1 cellular context compared by ENCODE assay signal in the genomic region with DNA sequence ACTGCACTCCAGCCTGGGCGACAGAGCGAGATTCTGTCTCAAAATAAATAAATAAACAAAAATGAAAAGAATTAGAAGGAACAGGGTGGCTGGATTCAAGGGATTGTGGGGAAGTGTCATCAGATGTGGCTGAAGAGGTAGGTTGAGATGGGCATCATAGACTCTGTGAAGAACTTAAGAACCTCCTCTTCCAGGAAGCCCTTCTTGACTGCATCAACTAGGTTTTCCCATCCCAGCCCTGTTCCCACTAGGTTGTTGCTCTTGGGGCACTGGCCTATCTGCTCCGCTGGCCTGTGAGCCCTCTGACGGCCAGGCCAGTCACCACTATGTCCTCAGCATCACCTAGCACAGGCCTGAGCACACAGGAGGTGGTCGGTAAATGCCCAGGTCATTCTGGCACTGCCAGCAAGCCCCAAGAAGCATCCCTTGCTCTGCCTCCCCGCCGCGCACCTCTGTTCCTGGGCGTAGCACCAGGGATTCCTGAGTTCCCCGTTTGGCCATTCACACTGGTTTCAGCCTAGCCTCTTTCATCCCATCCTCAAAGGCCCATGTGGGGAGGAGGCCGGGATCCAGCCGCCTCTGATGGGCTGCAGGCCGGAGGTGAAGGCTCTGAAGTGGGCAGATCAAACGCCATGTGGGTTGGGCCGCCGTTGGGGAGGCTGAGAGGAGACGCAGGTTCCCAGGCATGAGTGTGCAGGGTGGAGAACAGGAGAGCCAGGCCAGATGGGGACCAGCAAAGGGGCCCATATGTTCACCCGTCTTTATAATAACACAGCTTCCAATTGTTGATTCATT.
TF ChIP-seq lines count a peak whose summit lies in the region.

No MANE protein-coding gene starts in this region.

TF ChIP-seq in HepG2, 621 proteins besides CTCF, POLR2A, EP300 and RAD21 (continued from another document):
- TF ChIP-seq, protein P1, sequence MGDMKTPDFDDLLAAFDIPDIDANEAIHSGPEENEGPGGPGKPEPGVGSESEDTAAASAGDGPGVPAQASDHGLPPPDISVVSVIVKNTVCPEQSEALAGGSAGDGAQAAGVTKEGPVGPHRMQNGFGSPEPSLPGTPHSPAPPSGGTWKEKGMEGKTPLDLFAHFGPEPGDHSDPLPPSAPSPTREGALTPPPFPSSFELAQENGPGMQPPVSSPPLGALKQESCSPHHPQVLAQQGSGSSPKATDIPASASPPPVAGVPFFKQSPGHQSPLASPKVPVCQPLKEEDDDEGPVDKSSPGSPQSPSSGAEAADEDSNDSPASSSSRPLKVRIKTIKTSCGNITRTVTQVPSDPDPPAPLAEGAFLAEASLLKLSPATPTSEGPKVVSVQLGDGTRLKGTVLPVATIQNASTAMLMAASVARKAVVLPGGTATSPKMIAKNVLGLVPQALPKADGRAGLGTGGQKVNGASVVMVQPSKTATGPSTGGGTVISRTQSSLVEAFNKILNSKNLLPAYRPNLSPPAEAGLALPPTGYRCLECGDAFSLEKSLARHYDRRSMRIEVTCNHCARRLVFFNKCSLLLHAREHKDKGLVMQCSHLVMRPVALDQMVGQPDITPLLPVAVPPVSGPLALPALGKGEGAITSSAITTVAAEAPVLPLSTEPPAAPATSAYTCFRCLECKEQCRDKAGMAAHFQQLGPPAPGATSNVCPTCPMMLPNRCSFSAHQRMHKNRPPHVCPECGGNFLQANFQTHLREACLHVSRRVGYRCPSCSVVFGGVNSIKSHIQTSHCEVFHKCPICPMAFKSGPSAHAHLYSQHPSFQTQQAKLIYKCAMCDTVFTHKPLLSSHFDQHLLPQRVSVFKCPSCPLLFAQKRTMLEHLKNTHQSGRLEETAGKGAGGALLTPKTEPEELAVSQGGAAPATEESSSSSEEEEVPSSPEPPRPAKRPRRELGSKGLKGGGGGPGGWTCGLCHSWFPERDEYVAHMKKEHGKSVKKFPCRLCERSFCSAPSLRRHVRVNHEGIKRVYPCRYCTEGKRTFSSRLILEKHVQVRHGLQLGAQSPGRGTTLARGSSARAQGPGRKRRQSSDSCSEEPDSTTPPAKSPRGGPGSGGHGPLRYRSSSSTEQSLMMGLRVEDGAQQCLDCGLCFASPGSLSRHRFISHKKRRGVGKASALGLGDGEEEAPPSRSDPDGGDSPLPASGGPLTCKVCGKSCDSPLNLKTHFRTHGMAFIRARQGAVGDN (CRISPR knock-in tag; IDR thresholded peaks at IDR 0.05) = peak; percentile 42
- TF ChIP-seq NPAS2 (CRISPR knock-in tag; IDR thresholded peaks at IDR 0.05; ENCODE audit: borderline replicate concordance) = no peak
- peak; percentile 31; the same call in 1 of the 2 replicates for TF ChIP-seq TBX3 (IDR thresholded peaks at IDR 0.05; ENCODE audit: borderline replicate concordance)
- TF ChIP-seq POGZ (CRISPR knock-in tag; IDR thresholded peaks at IDR 0.05) = no peak
- no peak for TF ChIP-seq JUN (CRISPR knock-in tag; IDR thresholded peaks at IDR 0.05)
- TF ChIP-seq CHD4 (IDR thresholded peaks at IDR 0.05; ENCODE audit: borderline replicate concordance, low read length) = no peak
- TF ChIP-seq, protein P2, sequence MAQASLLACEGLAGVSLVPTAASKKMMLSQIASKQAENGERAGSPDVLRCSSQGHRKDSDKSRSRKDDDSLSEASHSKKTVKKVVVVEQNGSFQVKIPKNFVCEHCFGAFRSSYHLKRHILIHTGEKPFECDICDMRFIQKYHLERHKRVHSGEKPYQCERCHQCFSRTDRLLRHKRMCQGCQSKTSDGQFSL (CRISPR knock-in tag; IDR thresholded peaks at IDR 0.05) = no peak
- TF ChIP-seq ZNF652 (CRISPR knock-in tag; IDR thresholded peaks at IDR 0.05; ENCODE audit: borderline replicate concordance, low read depth) = no peak
- TF ChIP-seq, protein P3, sequence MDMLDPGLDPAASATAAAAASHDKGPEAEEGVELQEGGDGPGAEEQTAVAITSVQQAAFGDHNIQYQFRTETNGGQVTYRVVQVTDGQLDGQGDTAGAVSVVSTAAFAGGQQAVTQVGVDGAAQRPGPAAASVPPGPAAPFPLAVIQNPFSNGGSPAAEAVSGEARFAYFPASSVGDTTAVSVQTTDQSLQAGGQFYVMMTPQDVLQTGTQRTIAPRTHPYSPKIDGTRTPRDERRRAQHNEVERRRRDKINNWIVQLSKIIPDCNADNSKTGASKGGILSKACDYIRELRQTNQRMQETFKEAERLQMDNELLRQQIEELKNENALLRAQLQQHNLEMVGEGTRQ (IDR thresholded peaks at IDR 0.05; ENCODE audit: low read depth, low read length) = no peak
- TF ChIP-seq, protein P3 (CRISPR knock-in tag; IDR thresholded peaks at IDR 0.05; ENCODE audit: borderline replicate concordance) = no peak
- peak; percentile 61; the same call in 1 of the 2 replicates for TF ChIP-seq HNRNPL (IDR thresholded peaks at IDR 0.05; ENCODE audit: low read depth, low read length)
- TF ChIP-seq, protein P4, sequence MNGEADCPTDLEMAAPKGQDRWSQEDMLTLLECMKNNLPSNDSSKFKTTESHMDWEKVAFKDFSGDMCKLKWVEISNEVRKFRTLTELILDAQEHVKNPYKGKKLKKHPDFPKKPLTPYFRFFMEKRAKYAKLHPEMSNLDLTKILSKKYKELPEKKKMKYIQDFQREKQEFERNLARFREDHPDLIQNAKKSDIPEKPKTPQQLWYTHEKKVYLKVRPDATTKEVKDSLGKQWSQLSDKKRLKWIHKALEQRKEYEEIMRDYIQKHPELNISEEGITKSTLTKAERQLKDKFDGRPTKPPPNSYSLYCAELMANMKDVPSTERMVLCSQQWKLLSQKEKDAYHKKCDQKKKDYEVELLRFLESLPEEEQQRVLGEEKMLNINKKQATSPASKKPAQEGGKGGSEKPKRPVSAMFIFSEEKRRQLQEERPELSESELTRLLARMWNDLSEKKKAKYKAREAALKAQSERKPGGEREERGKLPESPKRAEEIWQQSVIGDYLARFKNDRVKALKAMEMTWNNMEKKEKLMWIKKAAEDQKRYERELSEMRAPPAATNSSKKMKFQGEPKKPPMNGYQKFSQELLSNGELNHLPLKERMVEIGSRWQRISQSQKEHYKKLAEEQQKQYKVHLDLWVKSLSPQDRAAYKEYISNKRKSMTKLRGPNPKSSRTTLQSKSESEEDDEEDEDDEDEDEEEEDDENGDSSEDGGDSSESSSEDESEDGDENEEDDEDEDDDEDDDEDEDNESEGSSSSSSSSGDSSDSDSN (CRISPR knock-in tag; IDR thresholded peaks at IDR 0.05) = peak; percentile 49
- no peak for TF ChIP-seq RBM39 (IDR thresholded peaks at IDR 0.05; ENCODE audit: low read depth, low read length, poor library complexity, severe bottlenecking)
- no peak for TF ChIP-seq ZNF253 (CRISPR knock-in tag; IDR thresholded peaks at IDR 0.05; ENCODE audit: borderline replicate concordance)
- no peak for TF ChIP-seq KMT2A (CRISPR knock-in tag; IDR thresholded peaks at IDR 0.05)
- TF ChIP-seq HDAC1 (CRISPR knock-in tag; IDR thresholded peaks at IDR 0.05) = 0 out of 2 replicates have a peak, but pooled peaks have one; percentile 20
- TF ChIP-seq, protein P5, sequence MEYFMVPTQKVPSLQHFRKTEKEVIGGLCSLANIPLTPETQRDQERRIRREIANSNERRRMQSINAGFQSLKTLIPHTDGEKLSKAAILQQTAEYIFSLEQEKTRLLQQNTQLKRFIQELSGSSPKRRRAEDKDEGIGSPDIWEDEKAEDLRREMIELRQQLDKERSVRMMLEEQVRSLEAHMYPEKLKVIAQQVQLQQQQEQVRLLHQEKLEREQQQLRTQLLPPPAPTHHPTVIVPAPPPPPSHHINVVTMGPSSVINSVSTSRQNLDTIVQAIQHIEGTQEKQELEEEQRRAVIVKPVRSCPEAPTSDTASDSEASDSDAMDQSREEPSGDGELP (IDR thresholded peaks at IDR 0.05; ENCODE audit: borderline replicate concordance, low read depth) = 0 out of 2 replicates have a peak, but pooled peaks have one; percentile 28
- TF ChIP-seq TCF7 (IDR thresholded peaks at IDR 0.05; ENCODE audit: low read depth) = peak; percentile 84
- peak; percentile 41; the same call in 1 of the 2 replicates for TF ChIP-seq SOX5 (CRISPR knock-in tag; IDR thresholded peaks at IDR 0.05; ENCODE audit: borderline replicate concordance)
- no peak for TF ChIP-seq ZNF335 (CRISPR knock-in tag; IDR thresholded peaks at IDR 0.05)
- no peak for TF ChIP-seq ELF4 (CRISPR knock-in tag; IDR thresholded peaks at IDR 0.05; ENCODE audit: borderline replicate concordance)
